Comparison of ENCODE assay signal across 27 cellular contexts in the genomic region with DNA sequence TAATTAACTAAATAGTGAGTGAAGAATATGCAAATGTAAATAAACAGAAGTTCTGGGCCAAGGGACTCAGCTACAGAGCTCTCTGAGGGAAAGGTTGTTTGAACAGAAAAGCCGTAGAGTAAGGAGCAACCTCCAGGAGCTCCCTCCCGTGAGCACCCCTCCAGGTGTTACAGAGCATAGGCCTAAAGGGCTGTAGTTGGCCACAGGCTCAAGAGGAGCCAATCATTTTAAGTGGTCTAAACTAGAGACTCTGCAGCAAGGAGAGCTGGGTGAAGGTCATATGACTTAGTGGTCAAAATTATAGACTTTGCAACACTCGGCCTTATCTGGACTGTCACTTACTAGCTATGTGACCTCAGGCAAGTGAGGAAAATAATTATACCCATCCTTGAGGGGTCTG. TPM values are rescaled to one million over a fixed set of nuclear protein-coding genes. Genes with fewer than 3 reads are reported as not detected.
"Had no signal": no experiment of that assay in that cellular context is flagged by ENCODE, and none has a peak within 500 bp of the region (broad histone marks: within the 10 kb centered on the region; RNA-seq: fewer than 3 reads in every experiment).

No MANE protein-coding gene starts in this region.

- H3K9me3 Mint-ChIP-seq: activated naive CD4-positive, alpha-beta T cell treated with anti-CD3 and anti-CD28 coated beads for 36 hours; activated T-helper 1 cell treated with anti-CD3 and anti-CD28 coated beads, Interleukin-12 subunit alpha, Interleukin-12 subunit beta, Interleukin-2, Interleukin-4 antibody, amounts not matched to agents 30 ng/mL and 10 ng/mL and 1 ng/mL, durations not matched to agents 14 hours and 24 hours and 36 hours; central memory CD8-positive, alpha-beta T cell had no signal

- H3K36me3 Mint-ChIP-seq: activated naive CD8-positive, alpha-beta T cell; brain had no signal

- H3K27ac Mint-ChIP-seq: activated CD8-positive, alpha-beta T cell treated with anti-CD3 and anti-CD28 coated beads, Interleukin-2, amount 10 ng/mL, durations not matched to agents 7 days and 5 days; activated naive CD4-positive, alpha-beta T cell treated with anti-CD3 and anti-CD28 coated beads for 36 hours; activated naive CD8-positive, alpha-beta T cell; activated T-helper 1 cell treated with anti-CD3 and anti-CD28 coated beads, Interleukin-12 subunit alpha, Interleukin-12 subunit beta, Interleukin-2, Interleukin-4 antibody, amounts not matched to agents 30 ng/mL and 10 ng/mL and 1 ng/mL, durations not matched to agents 14 hours and 24 hours and 36 hours had no signal

- H3K4me2 ChIP-seq: SK-N-SH had no signal

- ATAC-seq: activated CD4-positive, CD25-positive, alpha-beta regulatory T cell treated with anti-CD3 and anti-CD28 coated beads, Interleukin-2, amount 50 U/mL, for 24 hours; activated CD8-positive, alpha-beta T cell treated with anti-CD3 and anti-CD28 coated beads, Interleukin-2, amount 10 ng/mL, durations not matched to agents 7 days and 5 days had no signal

- H3K9me3 ChIP-seq: Peyer's patch, SJCRH30, SK-N-SH had no signal

- H3K4me3 ChIP-seq: Peyer's patch, SJCRH30 had no signal

- H3K9me2 ChIP-seq: SK-N-SH had no signal

- H3K4me1 Mint-ChIP-seq: central memory CD8-positive, alpha-beta T cell had no signal

- DNase-seq: activated CD4-positive, alpha-beta T cell treated with anti-CD3 and anti-CD28 coated beads for 4 hours; activated CD4-positive, alpha-beta T cell treated with anti-CD3 and anti-CD28 coated beads, Interleukin-2, amount 50 U/mL, for 4 hours; activated CD8-positive, alpha-beta memory T cell treated with anti-CD3 and anti-CD28 coated beads, Interleukin-2, amount 50 U/mL, for 48 hours; activated CD8-positive, alpha-beta T cell treated with anti-CD3 and anti-CD28 coated beads, Interleukin-2, amount 10 ng/mL, durations not matched to agents 7 days and 5 days; activated effector memory CD4-positive, alpha-beta T cell treated with anti-CD3 and anti-CD28 coated beads, Interleukin-2, amount 50 U/mL, for 16 hours; activated naive CD4-positive, alpha-beta T cell treated with anti-CD3 and anti-CD28 coated beads for 36 hours; activated T-cell treated with anti-CD3 and anti-CD28 coated beads, Interleukin-2, amount 50 U/mL, for 1 hour; amygdala; cortex of kidney; Kasumi-1; NCI-H1105 treated with DMSO at 0.1 percent for 48 hours; NCI-H1930; NCI-H446; Peyer's patch; Right ventricle myocardium superior; SJCRH30; SK-N-SH; T-helper 1 cell had no signal

- H3K4me1 ChIP-seq: Peyer's patch, SJCRH30 had no signal

- H3K4me3 Mint-ChIP-seq: activated CD8-positive, alpha-beta T cell treated with anti-CD3 and anti-CD28 coated beads, Interleukin-2, amount 10 ng/mL, durations not matched to agents 7 days and 5 days; activated naive CD4-positive, alpha-beta T cell treated with anti-CD3 and anti-CD28 coated beads for 36 hours; activated naive CD8-positive, alpha-beta T cell; activated T-helper 1 cell treated with anti-CD3 and anti-CD28 coated beads, Interleukin-12 subunit alpha, Interleukin-12 subunit beta, Interleukin-2, Interleukin-4 antibody, amounts not matched to agents 30 ng/mL and 10 ng/mL and 1 ng/mL, durations not matched to agents 14 hours and 24 hours and 36 hours; brain; central memory CD8-positive, alpha-beta T cell had no signal

- H3K27ac ChIP-seq: Peyer's patch, RWPE1, SJCRH30, VCaP had no signal

- H3K36me3 ChIP-seq: Peyer's patch, SJCRH30 had no signal

- H3K27me3 ChIP-seq: Peyer's patch, SJCRH30 had no signal

- H3K9ac ChIP-seq: SK-N-SH had no signal

RNA-seq across cellular contexts. Expression of gene RXRG, which starts 19.1 kb away (rescaled TPM):
- total RNA-seq: activated CD8-positive, alpha-beta T cell treated with anti-CD3 and anti-CD28 coated beads, Interleukin-2, amount 10 ng/mL, durations not matched to agents 7 days and 5 days; activated naive CD4-positive, alpha-beta T cell treated with anti-CD3 and anti-CD28 coated beads for 36 hours; activated T-helper 1 cell treated with anti-CD3 and anti-CD28 coated beads, Interleukin-12 subunit alpha, Interleukin-12 subunit beta, Interleukin-2, Interleukin-4 antibody, amounts not matched to agents 30 ng/mL and 10 ng/mL and 1 ng/mL, durations not matched to agents 14 hours and 24 hours and 36 hours; astrocyte; T-helper 2 cell treated with Interferon-gamma antibody and Interleukin-4, amounts not matched to agents 100 ng/mL and 5 ng/mL, for 36 hours had no signal
